11 cellular contexts compared by ENCODE assay signal in genomic region chr5:129459485-129460120, GRCh38. TPM values are rescaled to one million over a fixed set of nuclear protein-coding genes. Genes with fewer than 3 reads are reported as not detected.
DNase-seq lines count a peak whose midpoint lies in the region; ATAC-seq, FAIRE-seq and TF ChIP-seq lines count a peak whose summit lies in the region.
"Had no signal": no experiment of that assay in that cellular context is flagged by ENCODE, and none has a peak within 500 bp of the region (broad histone marks: within the 10 kb centered on the region; RNA-seq: fewer than 3 reads in every experiment).

No MANE protein-coding gene starts in this region.

- no peaks in the 10 kb centered on the region for H3K9me3 ChIP-seq in breast epithelium

- H3K9me3 Mint-ChIP-seq in MCF 10A (ENCODE audit: unreplicated experiment) (no peaks in the 10 kb centered on the region), mesothelial cell of epicardium (no peaks in the 10 kb centered on the region)

- H3K4me3 Mint-ChIP-seq in MCF 10A (ENCODE audit: unreplicated experiment) (no peak overlapping the region), mesothelial cell of epicardium (peak overlapping the region; percentile 77)
- H3K4me3 Mint-ChIP-seq: CD4-positive, CD25-positive, alpha-beta regulatory T cell had no signal

- H3K27ac Mint-ChIP-seq in MCF 10A (ENCODE audit: low read depth, unreplicated experiment) (no peak overlapping the region), mesothelial cell of epicardium (peak overlapping the region; percentile 81)
- H3K27ac Mint-ChIP-seq: CD4-positive, CD25-positive, alpha-beta regulatory T cell had no signal

- POLR2A ChIA-PET in MCF 10A (lab: Yijun Ruan, JAX) = interaction anchor here (1.2 kb wide), 1 partner anchor 22 kb away, joined by 3 read pairs; no protein-coding TSS in a partner anchor

- no peak for FAIRE-seq in urothelium cell line (lab: Jason Lieb, UNC)

- intact Hi-C loops in breast epithelium (cut with DNase I; ENCODE audit: low total_unique reads) = no loop called here
- intact Hi-C loops in MCF 10A (cut with micrococcal nuclease) = no loop called here

- no TSS peak for BruUV-seq in MCF 10A (replicated peaks; lab: Mats Ljungman, UMichigan)

- TF ChIP-seq CTCF in breast epithelium (IDR thresholded peaks at IDR 0.05) (no peak), MCF 10A (IDR thresholded peaks at IDR 0.05; ENCODE audit: unreplicated experiment) (no peak), mesothelial cell of epicardium (IDR thresholded peaks at IDR 0.05; ENCODE audit: unreplicated experiment) (no peak)

- peak; percentile 38 for ATAC-seq in esophagus mucosa
- ATAC-seq in GM18907 (IDR thresholded peaks at IDR 0.05; ENCODE audit: unreplicated experiment) = no peak

- DNase-seq in breast epithelium (ENCODE audit: low spot score in 2 of 2) (no peak), MCF 10A (ENCODE audit: unreplicated experiment) (no peak), mesothelial cell of epicardium (ENCODE audit: low spot score in 2 of 2, unreplicated experiment in 2 of 2) (peak; percentile 30 to 53), urothelium cell line (ENCODE audit: low spot score) (peak; percentile 9), GDM1 (lab: John Stamatoyannopoulos, UW) (no peak), NCI-H1417 treated with DMSO at 0.1 percent for 48 hours (lab: John Stamatoyannopoulos, UW) (no peak)
- DNase-seq: activated CD8-positive, alpha-beta memory T cell treated with anti-CD3 and anti-CD28 coated beads for 24 hours; CD4-positive, CD25-positive, alpha-beta regulatory T cell had no signal

- CTCF ChIA-PET in MCF 10A (lab: Yijun Ruan, JAX) = interaction anchor here (0.6 to 2.3 kb wide), 2 partner anchors 10 to 16 kb away, joined by 3 to 11 read pairs; no protein-coding TSS in a partner anchor

- H3K27me3 ChIP-seq in breast epithelium = peaks cover 0 to 20% of the 10 kb centered on the region in 2 donors

- H3K27me3 Mint-ChIP-seq in MCF 10A (ENCODE audit: insufficient read depth, unreplicated experiment) (peaks cover 51% of the 10 kb centered on the region), mesothelial cell of epicardium (ENCODE audit: low read depth) (peaks cover 25% of the 10 kb centered on the region)

- H3K36me3 ChIP-seq in breast epithelium = no peaks in the 10 kb centered on the region

- no peaks in the 10 kb centered on the region for H3K4me1 ChIP-seq in breast epithelium

- H3K4me1 Mint-ChIP-seq in MCF 10A (ENCODE audit: insufficient read depth, unreplicated experiment) = no peaks in the 10 kb centered on the region
- H3K4me1 Mint-ChIP-seq in mesothelial cell of epicardium = peaks cover 28% of the 10 kb centered on the region

- peak overlapping the region in 1 of 2 donors; percentile 10 for H3K27ac ChIP-seq in breast epithelium
- H3K27ac ChIP-seq: HL-60 had no signal

- no peak for TF ChIP-seq POLR2A in breast epithelium (IDR thresholded peaks at IDR 0.05)

- H3K36me3 Mint-ChIP-seq in MCF 10A (ENCODE audit: insufficient read depth, unreplicated experiment) (no peaks in the 10 kb centered on the region), mesothelial cell of epicardium (no peaks in the 10 kb centered on the region)
- H3K36me3 Mint-ChIP-seq: CD4-positive, CD25-positive, alpha-beta regulatory T cell had no signal

- H3K4me3 ChIP-seq in breast epithelium = peak overlapping the region; percentile 36 to 71 (median 53)

RNA-seq across cellular contexts. Expression of gene ADAMTS19, which starts 0.5 kb away (rescaled TPM):
- total RNA-seq in breast epithelium (under 1 TPM in 2 of 3 donors, not detected in 1; 0.29 to 0.98 TPM), MCF 10A (2022) (not detected in 2 replicates), esophagus mucosa (not detected), mesothelial cell of epicardium (12.8 to 14.8 TPM (median 13.2 TPM) in 3 replicates)
- total RNA-seq: CD4-positive, CD25-positive, alpha-beta regulatory T cell had no signal

Comparison
In these comparisons a context has a peak if more than half of its experiments do, and no peak if none do; other contexts are left out.
1. DNase-seq: peak in mesothelial cell of epicardium (2 of 2) and urothelium cell line (single experiment); none in breast epithelium (0 of 2), MCF 10A (single experiment), GDM1 (single experiment) and NCI-H1417 treated with DMSO at 0.1 percent for 48 hours (single experiment).